In the genomic region with DNA sequence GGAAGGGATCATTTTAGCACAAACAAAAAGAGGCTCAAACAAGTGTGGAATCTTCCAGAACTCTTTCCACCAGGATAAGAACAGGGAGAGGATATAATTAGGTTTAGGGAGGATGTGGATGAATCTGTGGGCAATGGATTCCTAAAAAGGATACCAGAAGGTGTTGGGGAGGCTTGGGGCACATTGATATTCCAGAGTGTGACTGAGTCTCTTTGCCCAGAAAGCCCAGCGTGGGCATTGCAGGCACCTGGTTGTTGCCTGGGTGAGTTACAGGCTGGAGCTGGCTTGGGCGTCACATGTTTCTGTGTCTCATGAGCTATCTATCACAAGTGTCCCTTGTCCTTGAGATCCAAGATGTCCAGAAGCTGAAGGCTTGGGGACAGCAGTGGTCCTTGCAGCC, we compare ENCODE assay signal across 33 cellular contexts. TPM values are rescaled to one million over a fixed set of nuclear protein-coding genes. Genes with fewer than 3 reads are reported as not detected.
"Had no signal": no experiment of that assay in that cellular context is flagged by ENCODE, and none has a peak within 500 bp of the region (broad histone marks: within the 10 kb centered on the region; RNA-seq: fewer than 3 reads in every experiment).

No MANE protein-coding gene starts in this region.

- H3K27me3 Mint-ChIP-seq: progenitor cell of endocrine pancreas had no signal

- ATAC-seq: activated CD4-positive, CD25-positive, alpha-beta regulatory T cell treated with anti-CD3 and anti-CD28 coated beads, Interleukin-2, amount 50 U/mL, for 24 hours; activated naive CD8-positive, alpha-beta T cell treated with anti-CD3 and anti-CD28 coated beads, Interleukin-2, amount 50 U/mL, for 24 hours; mucosa of descending colon; natural killer cell treated with Interleukin-12 subunit alpha and Interleukin-12 subunit beta and Interleukin-15 and Interleukin-18, amount 100 ng/mL, for 72 hours; right lobe of liver; stimulated activated effector memory CD8-positive, alpha-beta T cell treated with anti-CD3 and anti-CD28 coated beads, Interleukin-12 subunit alpha, Interleukin-12 subunit beta, amount 100 ng/mL, for 72 hours; upper lobe of right lung had no signal

- H3K9me3 Mint-ChIP-seq: activated CD4-positive, alpha-beta memory T cell treated with anti-CD3 and anti-CD28 coated beads for 36 hours; activated CD4-positive, alpha-beta T cell treated with anti-CD3 and anti-CD28 coated beads, Interleukin-2, amount 10 ng/mL, durations not matched to agents 24 days and 14 days; activated naive CD4-positive, alpha-beta T cell treated with anti-CD3 and anti-CD28 coated beads, Interleukin-2, amount 50 U/mL, for 24 hours; activated naive CD8-positive, alpha-beta T cell treated with anti-CD3 and anti-CD28 coated beads, Interleukin-2, amount 50 U/mL, for 24 hours; activated T-helper 1 cell treated with anti-CD3 and anti-CD28 coated beads, Interleukin-12 subunit alpha, Interleukin-12 subunit beta, Interleukin-2, Interleukin-4 antibody, amounts not matched to agents 30 ng/mL and 10 ng/mL and 1 ng/mL, durations not matched to agents 14 hours and 24 hours and 36 hours; central memory CD8-positive, alpha-beta T cell; natural killer cell treated with Interleukin-12 subunit alpha and Interleukin-12 subunit beta and Interleukin-15 and Interleukin-18, amount 100 ng/mL, for 72 hours; stimulated activated effector memory CD8-positive, alpha-beta T cell treated with anti-CD3 and anti-CD28 coated beads, Interleukin-12 subunit alpha, Interleukin-12 subunit beta, amount 100 ng/mL, for 72 hours; stimulated activated naive CD8-positive, alpha-beta T cell treated with anti-CD3 and anti-CD28 coated beads, Interleukin-15, Interleukin-2, amounts not matched to agents 100 ng/mL and 50 ng/mL, for 24 hours had no signal

- H3K36me3 Mint-ChIP-seq: activated CD4-positive, alpha-beta memory T cell treated with anti-CD3 and anti-CD28 coated beads for 36 hours; activated naive CD4-positive, alpha-beta T cell treated with anti-CD3 and anti-CD28 coated beads, Interleukin-2, amount 50 U/mL, for 24 hours; natural killer cell treated with Interleukin-12 subunit alpha and Interleukin-12 subunit beta and Interleukin-15 and Interleukin-18, amount 100 ng/mL, for 72 hours; stimulated activated effector memory CD8-positive, alpha-beta T cell treated with anti-CD3 and anti-CD28 coated beads, Interleukin-12 subunit alpha, Interleukin-12 subunit beta, amount 100 ng/mL, for 72 hours had no signal

- H3K4me3 Mint-ChIP-seq: activated CD4-positive, alpha-beta memory T cell treated with anti-CD3 and anti-CD28 coated beads for 36 hours; activated CD4-positive, alpha-beta T cell treated with anti-CD3 and anti-CD28 coated beads, Interleukin-2, amount 10 ng/mL, durations not matched to agents 24 days and 14 days; activated naive CD4-positive, alpha-beta T cell treated with anti-CD3 and anti-CD28 coated beads, Interleukin-2, amount 50 U/mL, for 24 hours; activated naive CD8-positive, alpha-beta T cell treated with anti-CD3 and anti-CD28 coated beads, Interleukin-2, amount 50 U/mL, for 24 hours; activated T-helper 1 cell treated with anti-CD3 and anti-CD28 coated beads, Interleukin-12 subunit alpha, Interleukin-12 subunit beta, Interleukin-2, Interleukin-4 antibody, amounts not matched to agents 30 ng/mL and 10 ng/mL and 1 ng/mL, durations not matched to agents 14 hours and 24 hours and 36 hours; central memory CD8-positive, alpha-beta T cell; natural killer cell treated with Interleukin-12 subunit alpha and Interleukin-12 subunit beta and Interleukin-15 and Interleukin-18, amount 100 ng/mL, for 72 hours; stimulated activated effector memory CD8-positive, alpha-beta T cell treated with anti-CD3 and anti-CD28 coated beads, Interleukin-12 subunit alpha, Interleukin-12 subunit beta, amount 100 ng/mL, for 72 hours; stimulated activated naive CD8-positive, alpha-beta T cell treated with anti-CD3 and anti-CD28 coated beads, Interleukin-15, Interleukin-2, amounts not matched to agents 100 ng/mL and 50 ng/mL, for 24 hours had no signal

- H3K36me3 ChIP-seq: esophagus squamous epithelium, left ventricle myocardium inferior, right lobe of liver, upper lobe of right lung had no signal

- H3K4me3 ChIP-seq: esophagus squamous epithelium, left ventricle myocardium inferior, lung, mucosa of descending colon, right lobe of liver, upper lobe of right lung had no signal

- H3K4me1 Mint-ChIP-seq: central memory CD8-positive, alpha-beta T cell had no signal

- H3K27ac Mint-ChIP-seq: activated CD4-positive, alpha-beta memory T cell treated with anti-CD3 and anti-CD28 coated beads for 36 hours; activated CD4-positive, alpha-beta T cell treated with anti-CD3 and anti-CD28 coated beads, Interleukin-2, amount 10 ng/mL, durations not matched to agents 24 days and 14 days; activated naive CD4-positive, alpha-beta T cell treated with anti-CD3 and anti-CD28 coated beads, Interleukin-2, amount 50 U/mL, for 24 hours; activated naive CD8-positive, alpha-beta T cell treated with anti-CD3 and anti-CD28 coated beads, Interleukin-2, amount 50 U/mL, for 24 hours; activated T-helper 1 cell treated with anti-CD3 and anti-CD28 coated beads, Interleukin-12 subunit alpha, Interleukin-12 subunit beta, Interleukin-2, Interleukin-4 antibody, amounts not matched to agents 30 ng/mL and 10 ng/mL and 1 ng/mL, durations not matched to agents 14 hours and 24 hours and 36 hours; natural killer cell treated with Interleukin-12 subunit alpha and Interleukin-12 subunit beta and Interleukin-15 and Interleukin-18, amount 100 ng/mL, for 72 hours; progenitor cell of endocrine pancreas; stimulated activated effector memory CD8-positive, alpha-beta T cell treated with anti-CD3 and anti-CD28 coated beads, Interleukin-12 subunit alpha, Interleukin-12 subunit beta, amount 100 ng/mL, for 72 hours; stimulated activated naive CD8-positive, alpha-beta T cell treated with anti-CD3 and anti-CD28 coated beads, Interleukin-15, Interleukin-2, amounts not matched to agents 100 ng/mL and 50 ng/mL, for 24 hours had no signal

- H3K9me3 ChIP-seq: esophagus squamous epithelium, left ventricle myocardium inferior, mucosa of descending colon, right lobe of liver, upper lobe of right lung had no signal

- H3K27ac ChIP-seq: epithelial cell of prostate, esophagus squamous epithelium, left ventricle myocardium inferior, right lobe of liver, upper lobe of right lung, VCaP had no signal

- H3K27me3 ChIP-seq: right lobe of liver had no signal

- DNase-seq: activated CD4-positive, alpha-beta memory T cell treated with anti-CD3 and anti-CD28 coated beads for 36 hours; activated CD4-positive, alpha-beta T cell treated with anti-CD3 and anti-CD28 coated beads, Interleukin-2, amount 10 ng/mL, durations not matched to agents 24 days and 14 days; activated CD8-positive, alpha-beta memory T cell treated with anti-CD3 and anti-CD28 coated beads, Interleukin-2, amount 50 U/mL, for 4 hours; activated gamma-delta T cell; activated naive CD8-positive, alpha-beta T cell treated with anti-CD3 and anti-CD28 coated beads, Interleukin-2, amount 50 U/mL, for 24 hours; activated T-cell treated with anti-CD3 and anti-CD28 coated beads, Interleukin-2, amount 50 U/mL, for 1 hour; dermis blood vessel endothelial cell; effector CD8-positive, alpha-beta T cell; esophagus squamous epithelium; foreskin melanocyte; islet precursor cell; left ventricle myocardium inferior; mesendoderm; mucosa of descending colon; right lobe of liver; stimulated activated CD4-positive, alpha-beta T cell treated with anti-CD3 and anti-CD28 coated beads, Interleukin-4, amount 100 ng/mL, for 1 hour; T-helper 1 cell; upper lobe of right lung had no signal

RNA-seq across cellular contexts. Expression of a gene that starts 3.3 kb away (rescaled TPM):
- total RNA-seq: activated CD4-positive, alpha-beta memory T cell treated with anti-CD3 and anti-CD28 coated beads for 36 hours; activated CD4-positive, alpha-beta T cell treated with anti-CD3 and anti-CD28 coated beads, Interleukin-2, amount 10 ng/mL, durations not matched to agents 24 days and 14 days; activated CD8-positive, alpha-beta memory T cell treated with anti-CD3 and anti-CD28 coated beads for 36 hours; activated T-helper 1 cell treated with anti-CD3 and anti-CD28 coated beads, Interleukin-12 subunit alpha, Interleukin-12 subunit beta, Interleukin-2, Interleukin-4 antibody, amounts not matched to agents 30 ng/mL and 10 ng/mL and 1 ng/mL, durations not matched to agents 14 hours and 24 hours and 36 hours; bronchial epithelial cell; dermis blood vessel endothelial cell; esophagus squamous epithelium; glomerular endothelial cell; left ventricle myocardium inferior; mucosa of descending colon; natural killer cell treated with Interleukin-12 subunit alpha and Interleukin-12 subunit beta and Interleukin-15 and Interleukin-18, amount 100 ng/mL, for 72 hours; subcutaneous adipose tissue had no signal
